ENCODE assay signal across 9 cellular contexts in genomic region chr17:31320791-31321190, GRCh38. TPM values are rescaled to one million over a fixed set of nuclear protein-coding genes. Genes with fewer than 3 reads are reported as not detected.
DNase-seq lines count a peak whose midpoint lies in the region; ATAC-seq, FAIRE-seq and TF ChIP-seq lines count a peak whose summit lies in the region.
"Had no signal": no experiment of that assay in that cellular context is flagged by ENCODE, and none has a peak within 500 bp of the region (broad histone marks: within the 10 kb centered on the region; RNA-seq: fewer than 3 reads in every experiment).

No MANE protein-coding gene starts in this region.

- no peak overlapping the region for H2AFZ ChIP-seq in HepG2 (ENCODE audit: low read length)

- H3K27ac ChIP-seq in liver (ENCODE audit: low read depth in 1 of 2, low read length in 2 of 2): peak overlapping the region in 1 of 2 donors; percentile 59
- no peak overlapping the region for H3K27ac ChIP-seq in HepG2 (ENCODE audit: extremely low read length, insufficient read depth, low read length)
- H3K27ac ChIP-seq in right lobe of liver: peak overlapping the region; percentile 5 to 66 (median 23)

- H3K9ac ChIP-seq in liver (ENCODE audit: low read depth in 1 of 2, low read length in 2 of 2): peak overlapping the region; percentile 38 to 76
- H3K9ac ChIP-seq in HepG2 (ENCODE audit: insufficient read depth, low read depth, low read length): no peak overlapping the region

- no TSS peak for BruUV-seq in HepG2 (replicated peaks; lab: Mats Ljungman, UMichigan)

- ATAC-seq in HepG2: no peak
- peak in 2 of 4 donors; percentile 33 to 42 for ATAC-seq in right lobe of liver
- ATAC-seq in GM21619 (IDR thresholded peaks at IDR 0.05; ENCODE audit: unreplicated experiment): no peak
- ATAC-seq in left colon: no peak
- ATAC-seq in GM19397 (IDR thresholded peaks at IDR 0.05; ENCODE audit: unreplicated experiment): no peak

- CTCF ChIA-PET in HepG2 (lab: Yijun Ruan, JAX; ENCODE audit: low intra/inter-chr PET ratio, low total read pairs): no interaction called here

- no peak overlapping the region for H3K4me2 ChIP-seq in HepG2 (ENCODE audit: low read depth, low read length)

- 72% methylated on average over 1 of the region's 1 CpG for WGBS in liver
- WGBS in HepG2 (ENCODE audit: low lambda C conversion rate): 100% methylated on average over 1 of the region's 1 CpG
- 78% methylated on average over 1 of the region's 1 CpG for WGBS in right lobe of liver (ENCODE audit: insufficient coverage, low coverage, low lambda C conversion rate, missing lambda C conversion rate)

- no peaks in the 10 kb centered on the region for H3K79me2 ChIP-seq in HepG2 (ENCODE audit: insufficient read depth, low read length)

- no peak for TF ChIP-seq RAD21 in liver (IDR thresholded peaks at IDR 0.05)
- no peak for TF ChIP-seq RAD21 in HepG2 (CRISPR knock-in tag; IDR thresholded peaks at IDR 0.05)

- no peak for TF ChIP-seq POLR2A in HepG2 (IDR thresholded peaks at IDR 0.05; ENCODE audit: insufficient read depth in 1 of 2, low read depth in 2 of 2, low read length in 2 of 2)
- TF ChIP-seq POLR2A in right lobe of liver (IDR thresholded peaks at IDR 0.05): no peak

- H3K4me1 ChIP-seq in liver (ENCODE audit: control insufficient read depth in 4 of 4, insufficient read depth in 4 of 4, low read length in 3 of 4) (no peaks in the 10 kb centered on the region), HepG2 (ENCODE audit: insufficient read depth, low read length) (no peaks in the 10 kb centered on the region), right lobe of liver (no peaks in the 10 kb centered on the region)

- in situ Hi-C loops in HepG2 (cut with HindIII; ENCODE audit: extremely low pct_ligation_motif_present, low pct_unique_long_range_greater_than_20kb): no loop called here

- H3K27ac Mint-ChIP-seq in activated T-helper 1 cell treated with anti-CD3 and anti-CD28 coated beads, Interleukin-12 subunit alpha, Interleukin-12 subunit beta, Interleukin-2, Interleukin-4 antibody, amounts not matched to agents 30 ng/mL and 10 ng/mL and 1 ng/mL, durations not matched to agents 14 hours and 24 hours and 36 hours: peak overlapping the region; percentile 92

- peak overlapping the region; percentile 88 for H3K4me3 Mint-ChIP-seq in activated T-helper 1 cell treated with anti-CD3 and anti-CD28 coated beads, Interleukin-12 subunit alpha, Interleukin-12 subunit beta, Interleukin-2, Interleukin-4 antibody, amounts not matched to agents 30 ng/mL and 10 ng/mL and 1 ng/mL, durations not matched to agents 14 hours and 24 hours and 36 hours

- no peaks in the 10 kb centered on the region for H4K20me1 ChIP-seq in HepG2 (ENCODE audit: insufficient read depth, low read length)

- H3K4me3 ChIP-seq in liver (ENCODE audit: low read depth in 1 of 3, low read length in 3 of 3) (peak overlapping the region in 1 of 3 donors; percentile 25), HepG2 (replicated peaks in 1 of 3; ENCODE audit: insufficient read depth in 1 of 3, low read depth in 2 of 3, low read length in 3 of 3) (no peak overlapping the region), right lobe of liver (peak overlapping the region in 2 of 3 donors; percentile 10 to 19)

- no peaks in the 10 kb centered on the region for H3K9me3 Mint-ChIP-seq in activated T-helper 1 cell treated with anti-CD3 and anti-CD28 coated beads, Interleukin-12 subunit alpha, Interleukin-12 subunit beta, Interleukin-2, Interleukin-4 antibody, amounts not matched to agents 30 ng/mL and 10 ng/mL and 1 ng/mL, durations not matched to agents 14 hours and 24 hours and 36 hours

- DNase-seq in HepG2 (ENCODE audit: low spot score): no peak
- no peak for DNase-seq in activated T-helper 1 cell treated with anti-CD3 and anti-CD28 coated beads, Interleukin-12 subunit alpha, Interleukin-12 subunit beta, Interleukin-2, Interleukin-4 antibody, amounts not matched to agents 30 ng/mL and 10 ng/mL and 1 ng/mL, durations not matched to agents 14 hours and 24 hours and 36 hours (ENCODE audit: low spot score)
- DNase-seq in right lobe of liver: no peak
- DNase-seq in T1000 (lab: John Stamatoyannopoulos, UW): no peak
- DNase-seq in left colon: no peak
- DNase-seq: DMS79 had no signal

- TF ChIP-seq EP300 in HepG2 (IDR thresholded peaks at IDR 0.05; ENCODE audit: low read depth in 2 of 2, low read length in 2 of 2) (no peak), HepG2 (CRISPR knock-in tag; IDR thresholded peaks at IDR 0.05; ENCODE audit: borderline replicate concordance) (no peak)

- no peaks in the 10 kb centered on the region for H3K9me3 ChIP-seq in liver (ENCODE audit: control insufficient read depth in 4 of 4, low read length in 3 of 4)
- H3K9me3 ChIP-seq in HepG2 (ENCODE audit: low read length): no peaks in the 10 kb centered on the region
- H3K9me3 ChIP-seq in right lobe of liver: no peaks in the 10 kb centered on the region

- POLR2A ChIA-PET in HepG2 (lab: Yijun Ruan, JAX): no interaction called here

- H3K27me3 ChIP-seq in liver (ENCODE audit: control insufficient read depth in 4 of 4, insufficient read depth in 4 of 4, low read length in 3 of 4) (no peaks in the 10 kb centered on the region), HepG2 (ENCODE audit: control insufficient read depth in 1 of 2, insufficient read depth in 2 of 2, low read length in 2 of 2) (no peaks in the 10 kb centered on the region), right lobe of liver (no peaks in the 10 kb centered on the region)

- H3K4me1 Mint-ChIP-seq in activated T-helper 1 cell treated with anti-CD3 and anti-CD28 coated beads, Interleukin-12 subunit alpha, Interleukin-12 subunit beta, Interleukin-2, Interleukin-4 antibody, amounts not matched to agents 30 ng/mL and 10 ng/mL and 1 ng/mL, durations not matched to agents 14 hours and 24 hours and 36 hours (ENCODE audit: low read depth): peaks cover 53% of the 10 kb centered on the region

- H3K27me3 Mint-ChIP-seq in activated T-helper 1 cell treated with anti-CD3 and anti-CD28 coated beads, Interleukin-12 subunit alpha, Interleukin-12 subunit beta, Interleukin-2, Interleukin-4 antibody, amounts not matched to agents 30 ng/mL and 10 ng/mL and 1 ng/mL, durations not matched to agents 14 hours and 24 hours and 36 hours (ENCODE audit: insufficient read depth): no peaks in the 10 kb centered on the region

- FAIRE-seq in HepG2 (lab: Jason Lieb, UNC): no peak

- intact Hi-C loops in HepG2 (cut with micrococcal nuclease; ENCODE audit: unreplicated experiment) (no loop called here), right lobe of liver (cut with DNase I) (no loop called here), left colon (cut with DNase I, micrococcal nuclease) (no loop called here)
- intact Hi-C loops in activated T-helper 1 cell treated with anti-CD3 and anti-CD28 coated beads, Interleukin-12 subunit alpha, Interleukin-12 subunit beta, Interleukin-2, Interleukin-4 antibody, amounts not matched to agents 30 ng/mL and 10 ng/mL and 1 ng/mL, durations not matched to agents 14 hours and 24 hours and 36 hours (cut with micrococcal nuclease): loop anchor here (1.0 to 2.0 kb wide), 3 partner anchors 12 to 188 kb away; no protein-coding TSS in a partner anchor

- H3K36me3 Mint-ChIP-seq in activated T-helper 1 cell treated with anti-CD3 and anti-CD28 coated beads, Interleukin-12 subunit alpha, Interleukin-12 subunit beta, Interleukin-2, Interleukin-4 antibody, amounts not matched to agents 30 ng/mL and 10 ng/mL and 1 ng/mL, durations not matched to agents 14 hours and 24 hours and 36 hours (ENCODE audit: low read depth): peaks cover 24% of the 10 kb centered on the region

- TF ChIP-seq CTCF in liver (IDR thresholded peaks at IDR 0.05; ENCODE audit: low read depth, low read length, missing input control) (no peak), HepG2 (CRISPR knock-in tag; IDR thresholded peaks at IDR 0.05) (no peak), right lobe of liver (IDR thresholded peaks at IDR 0.05) (no peak)

- H3K36me3 ChIP-seq in liver (ENCODE audit: control insufficient read depth in 4 of 4, insufficient read depth in 3 of 4, low read depth in 1 of 4, low read length in 3 of 4) (peaks cover 0 to 1% (median 0%) of the 10 kb centered on the region in 4 donors), HepG2 (replicated peaks in 1 of 2; ENCODE audit: control insufficient read depth in 1 of 2, insufficient read depth in 2 of 2, low read length in 2 of 2) (peaks cover 0 to 2% of the 10 kb centered on the region in 2 experiments; a peak in 2 of 5 replicates), right lobe of liver (no peaks in the 10 kb centered on the region)

RNA-seq across cellular contexts. Expression of gene EVI2A, which starts 0.6 kb away (rescaled TPM):
- total RNA-seq in liver: 1 to 10 TPM; 2.1 to 2.8 TPM
- polyA plus RNA-seq in liver: 1 to 10 TPM; 1.1 to 2.0 TPM
- not detected in 2 replicates for total RNA-seq in HepG2 (2016; rRNA removed; fragmentation: Illumina TruSeq; extraction: Trizol)
- total RNA-seq in HepG2 (2016; cell fraction: cytosol; rRNA removed; fragmentation: Illumina TruSeq; extraction: Trizol; ENCODE audit: low read depth): not detected in 2 replicates
- not detected in 2 replicates for total RNA-seq in HepG2 (2016; cell fraction: insoluble cytoplasmic fraction; rRNA removed; fragmentation: Illumina TruSeq; extraction: Trizol)
- not detected in 2 replicates for total RNA-seq in HepG2 (2016; cell fraction: membrane; rRNA removed; fragmentation: Illumina TruSeq; extraction: Trizol)
- not detected in 2 replicates for total RNA-seq in HepG2 (2016; cell fraction: nucleus; rRNA removed; fragmentation: Illumina TruSeq; extraction: Trizol)
- polyA plus RNA-seq in HepG2 (2011; rRNA removed): not detected in 2 replicates
- polyA plus RNA-seq in HepG2 (2011; cell fraction: cytosol; rRNA removed): not detected in 2 replicates
- not detected in 2 replicates for polyA plus RNA-seq in HepG2 (2011; cell fraction: nucleus; rRNA removed)
- not detected in 2 replicates for polyA plus RNA-seq in HepG2 (2012)
- not detected in 2 replicates for polyA plus RNA-seq in HepG2 (2016; cell fraction: cytosol; fragmentation: Illumina TruSeq; extraction: Trizol; ENCODE audit: low read depth)
- polyA plus RNA-seq in HepG2 (2016; cell fraction: insoluble cytoplasmic fraction; fragmentation: Illumina TruSeq; extraction: Trizol; ENCODE audit: low read depth): not detected in 2 replicates
- not detected in 2 replicates for polyA plus RNA-seq in HepG2 (2016; cell fraction: membrane; fragmentation: Illumina TruSeq; extraction: Trizol; ENCODE audit: low read depth)
- polyA plus RNA-seq in HepG2 (2016; cell fraction: nucleus; fragmentation: Illumina TruSeq; extraction: Trizol; ENCODE audit: insufficient read depth, low read depth): not detected in 2 replicates
- not detected in 2 replicates for polyA minus RNA-seq in HepG2 (2011; rRNA and poly(A)+ RNA removed; ENCODE audit: low replicate concordance)
- not detected in 2 replicates for polyA minus RNA-seq in HepG2 (2011; cell fraction: cytosol; rRNA and poly(A)+ RNA removed)
- polyA minus RNA-seq in HepG2 (2011; cell fraction: nucleus; rRNA and poly(A)+ RNA removed): not detected in 2 replicates
- total RNA-seq in activated T-helper 1 cell treated with anti-CD3 and anti-CD28 coated beads, Interleukin-12 subunit alpha, Interleukin-12 subunit beta, Interleukin-2, Interleukin-4 antibody, amounts not matched to agents 30 ng/mL and 10 ng/mL and 1 ng/mL, durations not matched to agents 14 hours and 24 hours and 36 hours: 46.3 and 47.9 TPM in 2 replicates
- total RNA-seq in right lobe of liver: 1 to 10 TPM in 5 of 6 experiments, under 1 TPM in 1; 0.26 to 5.5 (median 2.4) TPM
- total RNA-seq in left colon: 1 to 10 TPM in 1 of 2 donors, under 1 TPM in 1; 0.98 to 3.4 TPM

RNA-seq across cellular contexts. Expression of gene EVI2B, which starts 6.9 kb away (rescaled TPM):
- total RNA-seq in liver (1 to 10 TPM; 2.8 to 3.5 TPM), HepG2 (2016; rRNA removed; fragmentation: Illumina TruSeq; extraction: Trizol) (not detected in 2 replicates), right lobe of liver (1 to 10 TPM; 1.5 to 9.4 (median 4.9) TPM), left colon (1 to 10 TPM; 3.7 to 8.7 TPM)
- polyA plus RNA-seq in liver (1 to 10 TPM; 4.0 to 5.8 TPM), HepG2 (2011; rRNA removed) (not detected in 2 replicates)
- total RNA-seq in HepG2 (2016; cell fraction: cytosol; rRNA removed; fragmentation: Illumina TruSeq; extraction: Trizol; ENCODE audit: low read depth): not detected in 2 replicates
- not detected in 2 replicates for total RNA-seq in HepG2 (2016; cell fraction: insoluble cytoplasmic fraction; rRNA removed; fragmentation: Illumina TruSeq; extraction: Trizol)
- total RNA-seq in HepG2 (2016; cell fraction: membrane; rRNA removed; fragmentation: Illumina TruSeq; extraction: Trizol): not detected in 2 replicates
- total RNA-seq in HepG2 (2016; cell fraction: nucleus; rRNA removed; fragmentation: Illumina TruSeq; extraction: Trizol): not detected in 2 replicates
- polyA plus RNA-seq in HepG2 (2011; cell fraction: cytosol; rRNA removed): not detected in 2 replicates
- not detected in 2 replicates for polyA plus RNA-seq in HepG2 (2011; cell fraction: nucleus; rRNA removed)
- polyA plus RNA-seq in HepG2 (2012): not detected in 2 replicates
- polyA plus RNA-seq in HepG2 (2016; cell fraction: cytosol; fragmentation: Illumina TruSeq; extraction: Trizol; ENCODE audit: low read depth): not detected in 2 replicates
- not detected in 2 replicates for polyA plus RNA-seq in HepG2 (2016; cell fraction: insoluble cytoplasmic fraction; fragmentation: Illumina TruSeq; extraction: Trizol; ENCODE audit: low read depth)
- polyA plus RNA-seq in HepG2 (2016; cell fraction: membrane; fragmentation: Illumina TruSeq; extraction: Trizol; ENCODE audit: low read depth): not detected in 2 replicates
- not detected in 2 replicates for polyA plus RNA-seq in HepG2 (2016; cell fraction: nucleus; fragmentation: Illumina TruSeq; extraction: Trizol; ENCODE audit: insufficient read depth, low read depth)
- polyA minus RNA-seq in HepG2 (2011; rRNA and poly(A)+ RNA removed; ENCODE audit: low replicate concordance): not detected in 2 replicates
- polyA minus RNA-seq in HepG2 (2011; cell fraction: cytosol; rRNA and poly(A)+ RNA removed): not detected in 2 replicates
- 0.13 TPM in 1 of 2 replicates, not detected in the other for polyA minus RNA-seq in HepG2 (2011; cell fraction: nucleus; rRNA and poly(A)+ RNA removed)
- 21.7 and 25.1 TPM in 2 replicates for total RNA-seq in activated T-helper 1 cell treated with anti-CD3 and anti-CD28 coated beads, Interleukin-12 subunit alpha, Interleukin-12 subunit beta, Interleukin-2, Interleukin-4 antibody, amounts not matched to agents 30 ng/mL and 10 ng/mL and 1 ng/mL, durations not matched to agents 14 hours and 24 hours and 36 hours

RNA-seq across cellular contexts. Expression of gene OMG, which starts 23.8 kb away (rescaled TPM):
- total RNA-seq in liver (under 1 TPM; 0.05 to 0.25 TPM), HepG2 (2016; rRNA removed; fragmentation: Illumina TruSeq; extraction: Trizol) (not detected in 2 replicates), right lobe of liver (under 1 TPM in 2 of 6 experiments, not detected in 4; 0.29 to 0.62 TPM), left colon (under 1 TPM in 1 of 2 donors, not detected in 1; 0.50 TPM)
- polyA plus RNA-seq in liver (1 to 10 TPM in 1 of 2 donors, under 1 TPM in 1; 0.13 to 2.1 TPM), HepG2 (2011; rRNA removed) (not detected in 2 replicates)
- not detected in 2 replicates for total RNA-seq in HepG2 (2016; cell fraction: cytosol; rRNA removed; fragmentation: Illumina TruSeq; extraction: Trizol; ENCODE audit: low read depth)
- not detected in 2 replicates for total RNA-seq in HepG2 (2016; cell fraction: insoluble cytoplasmic fraction; rRNA removed; fragmentation: Illumina TruSeq; extraction: Trizol)
- not detected in 2 replicates for total RNA-seq in HepG2 (2016; cell fraction: membrane; rRNA removed; fragmentation: Illumina TruSeq; extraction: Trizol)
- total RNA-seq in HepG2 (2016; cell fraction: nucleus; rRNA removed; fragmentation: Illumina TruSeq; extraction: Trizol): not detected in 2 replicates
- polyA plus RNA-seq in HepG2 (2011; cell fraction: cytosol; rRNA removed): not detected in 2 replicates
- polyA plus RNA-seq in HepG2 (2011; cell fraction: nucleus; rRNA removed): not detected in 2 replicates
- polyA plus RNA-seq in HepG2 (2012): 0.24 TPM in 1 of 2 replicates, not detected in the other
- polyA plus RNA-seq in HepG2 (2016; cell fraction: cytosol; fragmentation: Illumina TruSeq; extraction: Trizol; ENCODE audit: low read depth): not detected in 2 replicates
- polyA plus RNA-seq in HepG2 (2016; cell fraction: insoluble cytoplasmic fraction; fragmentation: Illumina TruSeq; extraction: Trizol; ENCODE audit: low read depth): not detected in 2 replicates
- polyA plus RNA-seq in HepG2 (2016; cell fraction: membrane; fragmentation: Illumina TruSeq; extraction: Trizol; ENCODE audit: low read depth): not detected in 2 replicates
- polyA plus RNA-seq in HepG2 (2016; cell fraction: nucleus; fragmentation: Illumina TruSeq; extraction: Trizol; ENCODE audit: insufficient read depth, low read depth): not detected in 2 replicates
- not detected in 2 replicates for polyA minus RNA-seq in HepG2 (2011; rRNA and poly(A)+ RNA removed; ENCODE audit: low replicate concordance)
- polyA minus RNA-seq in HepG2 (2011; cell fraction: cytosol; rRNA and poly(A)+ RNA removed): not detected in 2 replicates
- 0.37 TPM in 1 of 2 replicates, not detected in the other for polyA minus RNA-seq in HepG2 (2011; cell fraction: nucleus; rRNA and poly(A)+ RNA removed)
- total RNA-seq in activated T-helper 1 cell treated with anti-CD3 and anti-CD28 coated beads, Interleukin-12 subunit alpha, Interleukin-12 subunit beta, Interleukin-2, Interleukin-4 antibody, amounts not matched to agents 30 ng/mL and 10 ng/mL and 1 ng/mL, durations not matched to agents 14 hours and 24 hours and 36 hours: 0.10 TPM in 2 replicates

Comparison
In these comparisons a context has a peak if more than half of its experiments do, and no peak if none do; other contexts are left out.
1. H3K4me3 ChIP-seq: peak in right lobe of liver (2 of 3); none in HepG2 (0 of 3).